ENCODE assay signal across 27 cellular contexts in genomic region chr17:50172130-50172529, GRCh38. TPM values are rescaled to one million over a fixed set of nuclear protein-coding genes. Genes with fewer than 3 reads are reported as not detected.
A peak's percentile ranks its signal among the peaks of the same experiment; 100 is the strongest.
DNase-seq lines count a peak whose midpoint lies in the region; ATAC-seq, FAIRE-seq and TF ChIP-seq lines count a peak whose summit lies in the region.
"Had no signal": no experiment of that assay in that cellular context is flagged by ENCODE, and none has a peak within 500 bp of the region (broad histone marks: within the 10 kb centered on the region; RNA-seq: fewer than 3 reads in every experiment).

No MANE protein-coding gene starts in this region.

- no peak overlapping the region for H4K91ac ChIP-seq in H1 (replicated peaks; ENCODE audit: insufficient read length, low read length)

- no peaks in the 10 kb centered on the region for H3K9me3 Mint-ChIP-seq in mesothelial cell of epicardium
- no peaks in the 10 kb centered on the region for H3K9me3 Mint-ChIP-seq in activated naive CD4-positive, alpha-beta T cell treated with anti-CD3 and anti-CD28 coated beads, Interleukin-2, amount 10 ng/mL, durations not matched to agents 7 days and 5 days
- H3K9me3 Mint-ChIP-seq: activated CD4-positive, alpha-beta T cell treated with anti-CD3 and anti-CD28 coated beads, Interleukin-2, amount 10 ng/mL, durations not matched to agents 7 days and 5 days; activated T-cell treated with anti-CD3 and anti-CD28 coated beads, Interleukin-2, amount 50 U/mL, for 4 hours; CD4-positive, alpha-beta T cell had no signal

- H3K23me2 ChIP-seq in H1 (ENCODE audit: low read depth, low read length) = no peaks in the 10 kb centered on the region

- CTCF ChIA-PET in H1 (lab: Charles Lee; ENCODE audit: partially characterized antibody) = interaction anchor here (1.3 to 17.0 kb wide), 9 partner anchors 10 to 125 kb away, joined by 3 to 299 read pairs (median 19); partner anchors contain the start of genes COL1A1 and TMEM92
- CTCF ChIA-PET in activated naive CD4-positive, alpha-beta T cell treated with anti-CD3 and anti-CD28 coated beads, Interleukin-2, amount 10 ng/mL, durations not matched to agents 7 days and 5 days (lab: Charles Lee) = interaction anchor here (1.0 to 6.1 kb wide), 3 partner anchors 10 to 29 kb away, joined by 3 to 100 read pairs (median 52); partner anchors contain the start of gene COL1A1

- H2AK5ac ChIP-seq in H1 (ENCODE audit: low read depth, low read length) = 0 out of 2 replicates have a peak overlapping the region, but pooled peaks have one; percentile 34

- no peak for ATAC-seq in Right ventricle myocardium superior (ENCODE audit: poor library complexity)
- ATAC-seq in left cardiac atrium = no peak
- no peak for ATAC-seq in HG03432 (IDR thresholded peaks at IDR 0.05; ENCODE audit: unreplicated experiment)
- ATAC-seq: activated T-cell treated with anti-CD3 and anti-CD28 coated beads, Interleukin-2, amount 50 U/mL, for 4 hours; esophagus mucosa; foreskin keratinocyte had no signal

- no peaks in the 10 kb centered on the region for H3K36me3 Mint-ChIP-seq in mesothelial cell of epicardium
- no peaks in the 10 kb centered on the region for H3K36me3 Mint-ChIP-seq in activated naive CD4-positive, alpha-beta T cell treated with anti-CD3 and anti-CD28 coated beads, Interleukin-2, amount 10 ng/mL, durations not matched to agents 7 days and 5 days

- 0 out of 2 replicates have a peak overlapping the region, but pooled peaks have one; percentile 30 for H2BK12ac ChIP-seq in H1 (ENCODE audit: low read depth, low read length)

- 94% methylated on average over 11 of the region's 11 CpGs; no CpG with 5 or more reads in 1 of the 2 experiments for WGBS in H1 (ENCODE audit: extremely low coverage in 1 of 2, insufficient coverage in 1 of 2, insufficient read length in 1 of 2, insufficient replicate concordance in 2 of 2, low coverage in 1 of 2, low lambda C conversion rate in 2 of 2, missing lambda C conversion rate in 1 of 2), 2 experiments

- H3K9me3 ChIP-seq in H1 (ENCODE audit: insufficient read depth in 2 of 2, low read depth in 1 of 2, low read length in 1 of 2) (no peaks in the 10 kb centered on the region), uterus (no peaks in the 10 kb centered on the region)
- H3K9me3 ChIP-seq: testis had no signal

- H2BK120ac ChIP-seq in H1 (replicated peaks; ENCODE audit: low read depth, low read length) = no peak overlapping the region

- intact Hi-C loops in Right ventricle myocardium superior (cut with DNase I) (no loop called here), left cardiac atrium (cut with DNase I) (loop anchor here in 1 of 2 donors (10.0 kb wide), 1 partner anchor 57 kb away; no protein-coding TSS in a partner anchor), uterus (cut with DNase I; ENCODE audit: low total_unique reads) (no loop called here)

- H4K8ac ChIP-seq in H1 (ENCODE audit: extremely low read depth, insufficient read depth, low read length) = no peak overlapping the region

- H3K27me3 ChIP-seq in H1 (replicated peaks in 1 of 4; ENCODE audit: control insufficient read depth in 3 of 4, extremely low read depth in 1 of 4, insufficient read depth in 3 of 4, low read length in 3 of 4) = no peaks in the 10 kb centered on the region
- H3K27me3 ChIP-seq in uterus = no peaks in the 10 kb centered on the region
- H3K27me3 ChIP-seq: foreskin keratinocyte, testis had no signal

- H3K27ac ChIP-seq in H1 (ENCODE audit: low read depth, low read length) (no peak overlapping the region), uterus (peak overlapping the region; percentile 88 to 95)
- H3K27ac ChIP-seq: foreskin keratinocyte, HL-60, VCaP had no signal

- no peak overlapping the region for H3K9ac ChIP-seq in H1 (replicated peaks in 1 of 4; ENCODE audit: extremely low read depth in 1 of 4, low read depth in 3 of 4, low read length in 3 of 4)

- H3K4ac ChIP-seq in H1 (replicated peaks; ENCODE audit: insufficient read length, low read depth, low read length) = no peak overlapping the region

- FAIRE-seq in H1 (lab: Jason Lieb, UNC) = no peak
- FAIRE-seq: A204.1, D721Med, GM12891 had no signal

- no peak overlapping the region for H2BK20ac ChIP-seq in H1 (ENCODE audit: low read length)

- no peak overlapping the region for H3K18ac ChIP-seq in H1 (ENCODE audit: extremely low read depth, low read length)

- TF ChIP-seq POLR2A in H1 (IDR thresholded peaks at IDR 0.05; ENCODE audit: control extremely low read depth in 1 of 2, low read depth in 2 of 2, low read length in 2 of 2) (no peak), uterus (IDR thresholded peaks at IDR 0.05) (no peak)

- peak overlapping the region; percentile 72; the same call in 1 of the 2 replicates for H2BK15ac ChIP-seq in H1 (ENCODE audit: low read length)

- no peaks in the 10 kb centered on the region for H4K20me1 ChIP-seq in H1 (replicated peaks in 1 of 2; ENCODE audit: control insufficient read depth in 1 of 2, insufficient read depth in 2 of 2, low read length in 2 of 2)

- H3K4me1 ChIP-seq in H1 (replicated peaks in 1 of 4; ENCODE audit: control insufficient read depth in 3 of 4, insufficient read depth in 4 of 4, low read length in 3 of 4) = peaks cover 0 to 12% (median 7%) of the 10 kb centered on the region in 4 experiments; a peak in 5 of 7 replicates
- H3K4me1 ChIP-seq in uterus = peaks cover 3 to 8% of the 10 kb centered on the region in 2 donors
- H3K4me1 ChIP-seq: foreskin keratinocyte had no signal

- no peak overlapping the region for H3K4me3 Mint-ChIP-seq in mesothelial cell of epicardium
- no peak overlapping the region for H3K4me3 Mint-ChIP-seq in activated naive CD4-positive, alpha-beta T cell treated with anti-CD3 and anti-CD28 coated beads, Interleukin-2, amount 10 ng/mL, durations not matched to agents 7 days and 5 days
- H3K4me3 Mint-ChIP-seq: activated CD4-positive, alpha-beta T cell treated with anti-CD3 and anti-CD28 coated beads, Interleukin-2, amount 10 ng/mL, durations not matched to agents 7 days and 5 days; activated T-cell treated with anti-CD3 and anti-CD28 coated beads, Interleukin-2, amount 50 U/mL, for 4 hours; CD4-positive, alpha-beta T cell had no signal

- no peaks in the 10 kb centered on the region for H3K79me2 ChIP-seq in H1 (ENCODE audit: control insufficient read depth in 1 of 2, insufficient read depth in 2 of 2, low read length in 2 of 2)

- peak overlapping the region; percentile 30 for H3K27ac Mint-ChIP-seq in mesothelial cell of epicardium
- H3K27ac Mint-ChIP-seq in activated naive CD4-positive, alpha-beta T cell treated with anti-CD3 and anti-CD28 coated beads, Interleukin-2, amount 10 ng/mL, durations not matched to agents 7 days and 5 days = no peak overlapping the region
- H3K27ac Mint-ChIP-seq: activated CD4-positive, alpha-beta T cell treated with anti-CD3 and anti-CD28 coated beads, Interleukin-2, amount 10 ng/mL, durations not matched to agents 7 days and 5 days; CD4-positive, alpha-beta T cell had no signal

- H3K14ac ChIP-seq in H1 (ENCODE audit: insufficient read length) = no peak overlapping the region

- no peak for TF ChIP-seq RAD21 in H1 (IDR thresholded peaks at IDR 0.05 in 1 of 2, conservative IDR thresholded peaks at IDR 0.05 in 1 of 2; ENCODE audit: low read depth in 2 of 2, low read length in 2 of 2)

- peaks cover 29% of the 10 kb centered on the region for H3K4me1 Mint-ChIP-seq in mesothelial cell of epicardium
- H3K4me1 Mint-ChIP-seq in activated naive CD4-positive, alpha-beta T cell treated with anti-CD3 and anti-CD28 coated beads, Interleukin-2, amount 10 ng/mL, durations not matched to agents 7 days and 5 days = peaks cover 16% of the 10 kb centered on the region

- no peak for TF ChIP-seq EP300 in H1 (IDR thresholded peaks at IDR 0.05; ENCODE audit: borderline replicate concordance in 1 of 2, low read depth in 2 of 2, low read length in 2 of 2)

- no peak overlapping the region for H2BK5ac ChIP-seq in H1 (ENCODE audit: low read depth, low read length)

- POLR2A ChIA-PET in H1 (lab: Charles Lee; ENCODE audit: partially characterized antibody) = interaction anchor here (1.1 kb wide), 1 partner anchor 11 kb away, joined by 5 read pairs; no protein-coding TSS in a partner anchor

- no peak overlapping the region for H3K4me3 ChIP-seq in H1 (ENCODE audit: extremely low read depth in 1 of 4, insufficient read depth in 2 of 4, low read depth in 3 of 4, low read length in 4 of 4)
- H3K4me3 ChIP-seq in uterus = no peak overlapping the region
- H3K4me3 ChIP-seq: testis had no signal

- no peak overlapping the region for H3K56ac ChIP-seq in H1 (replicated peaks; ENCODE audit: insufficient read length, low read depth, low read length)

- H3K79me1 ChIP-seq in H1 (ENCODE audit: low read depth, low read length) = no peaks in the 10 kb centered on the region

- no peak overlapping the region for H4K5ac ChIP-seq in H1 (ENCODE audit: insufficient read length, low read depth, low read length)

- no peak overlapping the region for H3K4me2 ChIP-seq in H1 (ENCODE audit: insufficient read depth in 1 of 2, low read depth in 2 of 2, low read length in 2 of 2)

- TF ChIP-seq CTCF in H1 (IDR thresholded peaks at IDR 0.05; ENCODE audit: control extremely low read depth in 1 of 3, insufficient read depth in 1 of 3, low read depth in 1 of 3, low read length in 3 of 3) (no peak), mesothelial cell of epicardium (IDR thresholded peaks at IDR 0.05; ENCODE audit: unreplicated experiment) (no peak), uterus (IDR thresholded peaks at IDR 0.05) (no peak)

- no peaks in the 10 kb centered on the region for H3K27me3 Mint-ChIP-seq in mesothelial cell of epicardium (ENCODE audit: low read depth)
- peaks cover 65% of the 10 kb centered on the region for H3K27me3 Mint-ChIP-seq in activated naive CD4-positive, alpha-beta T cell treated with anti-CD3 and anti-CD28 coated beads, Interleukin-2, amount 10 ng/mL, durations not matched to agents 7 days and 5 days
- H3K27me3 Mint-ChIP-seq: CD4-positive, alpha-beta T cell had no signal

- H3K36me3 ChIP-seq in H1 (ENCODE audit: control insufficient read depth in 2 of 4, insufficient read depth in 4 of 4, low read length in 3 of 4) (no peaks in the 10 kb centered on the region), uterus (no peaks in the 10 kb centered on the region)

- peak; percentile 17 for DNase-seq in Right ventricle myocardium superior
- no peak for DNase-seq in left cardiac atrium
- no peak for DNase-seq in H1 (ENCODE audit: low read depth in 1 of 2, low spot score in 2 of 2)
- no peak for DNase-seq in mesothelial cell of epicardium (ENCODE audit: low spot score in 2 of 2, unreplicated experiment in 2 of 2)
- no peak for DNase-seq in uterus
- no peak for DNase-seq in activated naive CD4-positive, alpha-beta T cell treated with anti-CD3 and anti-CD28 coated beads, Interleukin-2, amount 10 ng/mL, durations not matched to agents 7 days and 5 days
- DNase-seq in T1000 (lab: John Stamatoyannopoulos, UW) = no peak
- DNase-seq: activated CD4-positive, alpha-beta T cell treated with anti-CD3 and anti-CD28 coated beads, Interleukin-2, amount 10 ng/mL, durations not matched to agents 7 days and 5 days; activated naive CD4-positive, alpha-beta T cell; activated T-cell treated with anti-CD3 and anti-CD28 coated beads, Interleukin-2, amount 50 U/mL, for 4 hours; CD4-positive, alpha-beta T cell; cortex of kidney; EL; foreskin keratinocyte; Kasumi-1; NCI-H1694; stimulated activated naive CD4-positive, alpha-beta T cell treated with Interleukin-2 at 50 U/mL for 16 hours; T-helper 2 cell; testis had no signal

- H2AFZ ChIP-seq in H1 (ENCODE audit: low read length) = no peak overlapping the region

- no peak overlapping the region for H3K23ac ChIP-seq in H1 (ENCODE audit: insufficient read length)

RNA-seq across cellular contexts. Expression of gene SGCA, which starts 6.3 kb away (rescaled TPM):
- total RNA-seq in Right ventricle myocardium superior (135 TPM), left cardiac atrium (100 to 1,000 TPM in 1 of 2 donors, 10 to 100 TPM in 1; 96.3 to 131 TPM), mesothelial cell of epicardium (not detected in 3 replicates), uterus (100 to 1,000 TPM in 1 of 4 donors, 10 to 100 TPM in 1, under 1 TPM in 1, not detected in 1; 0.90 to 119 (median 19.6) TPM)
- total RNA-seq in H1 (2021; fragmentation: NEBNext Ultra II Directional; extraction: Animal tissue kit (Norgen Biotek cat#: 25700)) = not detected in 2 replicates
- 0.12 and 0.36 TPM in 2 replicates for polyA plus RNA-seq in H1 (2011; rRNA removed)
- polyA plus RNA-seq in H1 (2011; cell fraction: cytosol; rRNA removed) = 0.18 TPM
- polyA plus RNA-seq in H1 (2011; cell fraction: nucleus; rRNA removed) = 0.27 TPM
- 0.31 to 0.65 TPM in 2 of 4 replicates, not detected in the others for polyA plus RNA-seq in H1 (2012, experiment 1 of 2)
- 0.43 TPM for polyA plus RNA-seq in H1 (2012, experiment 2 of 2)
- 0.36 TPM for polyA plus RNA-seq in H1 (2013, experiment 1 of 2)
- 0.33 TPM for polyA plus RNA-seq in H1 (2013, experiment 2 of 2)
- polyA minus RNA-seq in H1 (2011; rRNA and poly(A)+ RNA removed) = not detected in 2 replicates
- not detected for polyA minus RNA-seq in H1 (2011; cell fraction: cytosol; rRNA and poly(A)+ RNA removed)
- polyA minus RNA-seq in H1 (2011; cell fraction: nucleus; rRNA and poly(A)+ RNA removed) = not detected
- total RNA-seq: activated CD4-positive, alpha-beta T cell treated with anti-CD3 and anti-CD28 coated beads, Interleukin-2, amount 10 ng/mL, durations not matched to agents 7 days and 5 days; activated T-cell treated with anti-CD3 and anti-CD28 coated beads, Interleukin-2, amount 50 U/mL, for 4 hours; CD4-positive, alpha-beta T cell; foreskin keratinocyte; mononuclear cell had no signal
- polyA plus RNA-seq: foreskin keratinocyte had no signal

RNA-seq across cellular contexts. Expression of gene PPP1R9B, which starts 21.7 kb away (rescaled TPM):
- total RNA-seq in Right ventricle myocardium superior (35.4 TPM), left cardiac atrium (10 to 100 TPM; 35.8 to 43.4 TPM), mesothelial cell of epicardium (56.4 to 58.6 TPM (median 56.6 TPM) in 3 replicates), uterus (10 to 100 TPM in 3 of 4 donors, 1 to 10 TPM in 1; 9.2 to 65.3 (median 20.6) TPM)
- total RNA-seq in H1 (2021; fragmentation: NEBNext Ultra II Directional; extraction: Animal tissue kit (Norgen Biotek cat#: 25700)) = 13.1 and 14.1 TPM in 2 replicates
- polyA plus RNA-seq in H1 (2011; rRNA removed) = 5.2 and 6.1 TPM in 2 replicates
- 6.2 TPM for polyA plus RNA-seq in H1 (2011; cell fraction: cytosol; rRNA removed)
- 11.6 TPM for polyA plus RNA-seq in H1 (2011; cell fraction: nucleus; rRNA removed)
- polyA plus RNA-seq in H1 (2012, experiment 1 of 2) = 13.3 to 16.7 TPM (median 15.0 TPM) in 4 replicates
- polyA plus RNA-seq in H1 (2012, experiment 2 of 2) = 9.9 TPM
- 6.4 TPM for polyA plus RNA-seq in H1 (2013, experiment 1 of 2)
- 6.6 TPM for polyA plus RNA-seq in H1 (2013, experiment 2 of 2)
- polyA minus RNA-seq in H1 (2011; rRNA and poly(A)+ RNA removed) = 3.9 and 6.5 TPM in 2 replicates
- polyA minus RNA-seq in H1 (2011; cell fraction: cytosol; rRNA and poly(A)+ RNA removed) = 7.4 TPM
- polyA minus RNA-seq in H1 (2011; cell fraction: nucleus; rRNA and poly(A)+ RNA removed) = 6.0 TPM

RNA-seq across cellular contexts. Expression of gene COL1A1, which starts 29.3 kb away (rescaled TPM):
- total RNA-seq in Right ventricle myocardium superior = 28.1 TPM
- 100 to 1,000 TPM; 106 to 151 TPM for total RNA-seq in left cardiac atrium
- 80.4 and 88.1 TPM in 2 replicates for total RNA-seq in H1 (2021; fragmentation: NEBNext Ultra II Directional; extraction: Animal tissue kit (Norgen Biotek cat#: 25700))
- 14.1 and 27.3 TPM in 2 replicates for polyA plus RNA-seq in H1 (2011; rRNA removed)
- 9.3 TPM for polyA plus RNA-seq in H1 (2011; cell fraction: cytosol; rRNA removed)
- polyA plus RNA-seq in H1 (2011; cell fraction: nucleus; rRNA removed) = 112 TPM
- 59.0 to 109 TPM (median 93.2 TPM) in 4 replicates for polyA plus RNA-seq in H1 (2012, experiment 1 of 2)
- polyA plus RNA-seq in H1 (2012, experiment 2 of 2) = 56.3 TPM
- polyA plus RNA-seq in H1 (2013, experiment 1 of 2) = 109 TPM
- polyA plus RNA-seq in H1 (2013, experiment 2 of 2) = 85.3 TPM
- 50.2 and 51.4 TPM in 2 replicates for polyA minus RNA-seq in H1 (2011; rRNA and poly(A)+ RNA removed)
- polyA minus RNA-seq in H1 (2011; cell fraction: cytosol; rRNA and poly(A)+ RNA removed) = 33.6 TPM
- 122 TPM for polyA minus RNA-seq in H1 (2011; cell fraction: nucleus; rRNA and poly(A)+ RNA removed)
- total RNA-seq in mesothelial cell of epicardium = 3,780 to 4,004 TPM (median 3,972 TPM) in 3 replicates
- 1,000 to 10,000 TPM in 1 of 4 donors, 100 to 1,000 TPM in 2, 10 to 100 TPM in 1; 59.4 to 4,880 (median 491) TPM for total RNA-seq in uterus

RNA-seq across cellular contexts. Expression of gene SAMD14, which starts 42.2 kb away (rescaled TPM):
- total RNA-seq in Right ventricle myocardium superior = 0.78 TPM
- total RNA-seq in left cardiac atrium = 1 to 10 TPM; 1.6 to 2.1 TPM
- 5.8 and 5.9 TPM in 2 replicates for total RNA-seq in H1 (2021; fragmentation: NEBNext Ultra II Directional; extraction: Animal tissue kit (Norgen Biotek cat#: 25700))
- polyA plus RNA-seq in H1 (2011; rRNA removed) = 5.2 and 5.7 TPM in 2 replicates
- 3.9 TPM for polyA plus RNA-seq in H1 (2011; cell fraction: cytosol; rRNA removed)
- 12.4 TPM for polyA plus RNA-seq in H1 (2011; cell fraction: nucleus; rRNA removed)
- 6.3 to 11.5 TPM (median 8.1 TPM) in 4 replicates for polyA plus RNA-seq in H1 (2012, experiment 1 of 2)
- 3.9 TPM for polyA plus RNA-seq in H1 (2012, experiment 2 of 2)
- polyA plus RNA-seq in H1 (2013, experiment 1 of 2) = 3.4 TPM
- 3.4 TPM for polyA plus RNA-seq in H1 (2013, experiment 2 of 2)
- polyA minus RNA-seq in H1 (2011; rRNA and poly(A)+ RNA removed) = 2.6 and 3.1 TPM in 2 replicates
- polyA minus RNA-seq in H1 (2011; cell fraction: cytosol; rRNA and poly(A)+ RNA removed) = 2.9 TPM
- 4.2 TPM for polyA minus RNA-seq in H1 (2011; cell fraction: nucleus; rRNA and poly(A)+ RNA removed)
- 17.3 to 20.0 TPM (median 19.4 TPM) in 3 replicates for total RNA-seq in mesothelial cell of epicardium
- total RNA-seq in uterus = 10 to 100 TPM in 1 of 4 donors, 1 to 10 TPM in 2, not detected in 1; 2.3 to 11.3 (median 6.2) TPM
